Comparison of ENCODE assay signal across 8 cellular contexts in genomic region chr14:74217672-74218448, GRCh38. TPM values are rescaled to one million over a fixed set of nuclear protein-coding genes. Genes with fewer than 3 reads are reported as not detected.
DNase-seq lines count a peak whose midpoint lies in the region; ATAC-seq, FAIRE-seq and TF ChIP-seq lines count a peak whose summit lies in the region.

No MANE protein-coding gene starts in this region.

- 6% methylated on average over 29 of the region's 40 CpGs for WGBS in A549 (ENCODE audit: missing lambda C conversion rate)
- 6% methylated on average over 10 of the region's 40 CpGs for WGBS in K562 (ENCODE audit: insufficient coverage, low coverage, missing lambda C conversion rate)

- H3K4me2 ChIP-seq in A549 (peak overlapping the region; percentile 95), K562 (ENCODE audit: insufficient read depth, low read length) (peak overlapping the region; percentile 61)

- intact Hi-C loops in K562 (cut with micrococcal nuclease), result loop anchor here (2.0 to 10.0 kb wide), 2 partner anchors 33 to 103 kb away; no protein-coding TSS in a partner anchor

- peak overlapping the region in 3 of 5 donors; percentile 33 to 65 (median 47) for H3K4me3 Mint-ChIP-seq in immature natural killer cell

- H3K4me1 ChIP-seq in A549 (no peaks in the 10 kb centered on the region), K562 (replicated peaks in 1 of 2; ENCODE audit: control insufficient read depth in 2 of 2, insufficient read depth in 2 of 2, low read length in 2 of 2) (peaks cover 0 to 14% of the 10 kb centered on the region in 2 experiments; a peak in 3 of 5 replicates)

- no peaks in the 10 kb centered on the region for H3K36me3 ChIP-seq in K562 (ENCODE audit: control insufficient read depth, insufficient read depth, low read length)

- no peak for FAIRE-seq in A549 (lab: Jason Lieb, UNC)
- peak; percentile 70 for FAIRE-seq in GM18507 (lab: Jason Lieb, UNC)
- FAIRE-seq in K562 (lab: Jason Lieb, UNC), result peak; percentile 62

- TF ChIP-seq RAD21 in A549 (conservative IDR thresholded peaks at IDR 0.05 in 1 of 2, IDR thresholded peaks at IDR 0.05 in 1 of 2) (peak; percentile 51 to 52; a peak in 4 of 5 replicates), K562 (CRISPR knock-in tag; conservative IDR thresholded peaks at IDR 0.05 in 1 of 2, IDR thresholded peaks at IDR 0.05 in 1 of 2) (peak in 1 of 2 experiments; percentile 53; a peak in 2 of 4 replicates)

- in situ Hi-C loops in K562 (cut with MboI), result no loop called here

- H3K9me1 ChIP-seq in K562 (ENCODE audit: control insufficient read depth, insufficient read depth, low read length), result no peaks in the 10 kb centered on the region

- H3K27ac Mint-ChIP-seq in immature natural killer cell, result no peak overlapping the region

- TF ChIP-seq EP300 in A549 (IDR thresholded peaks at IDR 0.05) (no peak), K562 (IDR thresholded peaks at IDR 0.05; ENCODE audit: low read length) (no peak)

- CTCF ChIA-PET in A549 (lab: Yijun Ruan, JAX), result interaction anchor here (0.9 to 4.3 kb wide), 19 partner anchors 8 to 261 kb away, joined by 3 to 33 read pairs (median 6); no protein-coding TSS in a partner anchor
- CTCF ChIA-PET in K562 (lab: Yijun Ruan, JAX; ENCODE audit: low intra/inter-chr PET ratio), result interaction anchor here (0.6 to 0.9 kb wide), 2 partner anchors 33 kb away, joined by 3 to 4 read pairs; no protein-coding TSS in a partner anchor

- peaks cover 6% of the 10 kb centered on the region for H4K20me1 ChIP-seq in K562 (replicated peaks; ENCODE audit: control insufficient read depth, insufficient read depth, low read length)

- H3K79me2 ChIP-seq in K562 (ENCODE audit: control insufficient read depth, insufficient read depth, low read length), result no peaks in the 10 kb centered on the region

- H3K4me1 Mint-ChIP-seq in immature natural killer cell, result peaks cover 2 to 5% of the 10 kb centered on the region in 2 donors

- ATAC-seq in A549 (peak; percentile 95 to 98), K562 (peak; percentile 99), HG03460 (IDR thresholded peaks at IDR 0.05; ENCODE audit: unreplicated experiment) (no peak)

- DNase-seq in A549 (ENCODE audit: low read depth in 1 of 2, low spot score in 1 of 2) (peak; percentile 69 to 90), GM18507 (ENCODE audit: extremely low spot score, insufficient read length, low read depth) (peak; percentile 71), NCI-H1694 (lab: John Stamatoyannopoulos, UW) (peak; percentile 80), UCSD-AML1 (lab: John Stamatoyannopoulos, UW; ENCODE audit: unreplicated experiment) (peak; percentile 73), K562 (ENCODE audit: extremely low read depth in 1 of 4, low spot score in 3 of 4) (peak; percentile 78 to 84 (median 80)), immature natural killer cell (peak; percentile 39 to 57 (median 52))
- DNase-seq in stimulated activated CD4-positive, alpha-beta T cell treated with anti-CD3 and anti-CD28 coated beads, Interleukin-15, amount 100 ng/mL, for 24 hours, result peak; percentile 85

- no TSS peak for BruUV-seq in K562 (replicated peaks; lab: Mats Ljungman, UMichigan)

- H3K27ac ChIP-seq in A549 (0 out of 6 replicates have a peak overlapping the region, but pooled peaks of 1 of the 2 experiments have one; percentile 24), K562 (ENCODE audit: extremely low read depth, low read depth, low read length) (no peak overlapping the region)

- H3K9me3 ChIP-seq in A549 (no peaks in the 10 kb centered on the region), K562 (replicated peaks; ENCODE audit: control insufficient read depth, insufficient read depth, low read depth, low read length) (no peaks in the 10 kb centered on the region)

- peak overlapping the region in 1 of 2 experiments; percentile 71; a peak in 2 of 4 replicates for H3K9ac ChIP-seq in K562 (ENCODE audit: insufficient read depth in 1 of 2, low read depth in 2 of 2, low read length in 2 of 2)

- TF ChIP-seq POLR2A in A549 (IDR thresholded peaks at IDR 0.05; ENCODE audit: low read length), result no peak
- no peak for TF ChIP-seq POLR2A in K562 (conservative IDR thresholded peaks at IDR 0.05)

- no peaks in the 10 kb centered on the region for H3K9me3 Mint-ChIP-seq in immature natural killer cell

- TF ChIP-seq CTCF in A549 (IDR thresholded peaks at IDR 0.05) (peak; percentile 82), K562 (IDR thresholded peaks at IDR 0.05 in 2 of 3, conservative IDR thresholded peaks at IDR 0.05 in 1 of 3; ENCODE audit: insufficient read depth in 2 of 3, low read depth in 1 of 3, low read length in 3 of 3) (peak; percentile 73 to 90 (median 85))

- H3K4me3 ChIP-seq in A549, result peak overlapping the region; percentile 36
- peak overlapping the region; percentile 10; the same call in 1 of the 2 replicates for H3K4me3 ChIP-seq in K562

- H3K36me3 Mint-ChIP-seq in immature natural killer cell, result no peaks in the 10 kb centered on the region

- H3K27me3 Mint-ChIP-seq in immature natural killer cell (ENCODE audit: low read depth in 3 of 3), result peaks cover 2 to 11% (median 3%) of the 10 kb centered on the region in 3 donors

- H2AFZ ChIP-seq in K562 (ENCODE audit: low read depth, low read length), result peak overlapping the region; percentile 53; the same call in 1 of the 2 replicates

- peaks cover 2 to 43% of the 10 kb centered on the region in 2 experiments; a peak in 2 of 5 replicates for H3K27me3 ChIP-seq in K562 (ENCODE audit: control insufficient read depth in 2 of 2, insufficient read depth in 2 of 2, low read length in 2 of 2)

- POLR2A ChIA-PET in A549 (lab: Yijun Ruan, JAX) (no interaction called here), K562 (lab: Yijun Ruan, JAX) (no interaction called here)

TF ChIP-seq in A549, 52 proteins besides CTCF, POLR2A, EP300 and RAD21 (continues in another document):
- TF ChIP-seq, protein P1, sequence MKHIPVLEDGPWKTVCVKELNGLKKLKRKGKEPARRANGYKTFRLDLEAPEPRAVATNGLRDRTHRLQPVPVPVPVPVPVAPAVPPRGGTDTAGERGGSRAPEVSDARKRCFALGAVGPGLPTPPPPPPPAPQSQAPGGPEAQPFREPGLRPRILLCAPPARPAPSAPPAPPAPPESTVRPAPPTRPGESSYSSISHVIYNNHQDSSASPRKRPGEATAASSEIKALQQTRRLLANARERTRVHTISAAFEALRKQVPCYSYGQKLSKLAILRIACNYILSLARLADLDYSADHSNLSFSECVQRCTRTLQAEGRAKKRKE (CRISPR knock-in tag; IDR thresholded peaks at IDR 0.05; ENCODE audit: low read depth), result no peak
- no peak for TF ChIP-seq GATA3 (IDR thresholded peaks at IDR 0.05; ENCODE audit: borderline replicate concordance)
- TF ChIP-seq CHD4 (IDR thresholded peaks at IDR 0.05; ENCODE audit: borderline replicate concordance), result no peak
- TF ChIP-seq ZFP36 (IDR thresholded peaks at IDR 0.05; ENCODE audit: borderline replicate concordance, partially characterized antibody), result peak; percentile 78

TF ChIP-seq in K562, 482 proteins besides CTCF, POLR2A, EP300 and RAD21 (continues in another document):
- peak in 1 of 3 experiments; percentile 20 for TF ChIP-seq YY1 (IDR thresholded peaks at IDR 0.05; ENCODE audit: borderline replicate concordance in 1 of 3, control insufficient read depth in 1 of 3, extremely low read depth in 1 of 3, insufficient read depth in 3 of 3, insufficient read length in 1 of 3, insufficient replicate concordance in 2 of 3, low read depth in 1 of 3, low read length in 2 of 3)
- TF ChIP-seq RBM39 (optimal IDR thresholded peaks at IDR 0.05; ENCODE audit: low read depth, low read length), result no peak
- no peak for TF ChIP-seq CBX2 (IDR thresholded peaks at IDR 0.05; ENCODE audit: insufficient read depth, low read length, poor library complexity, severe bottlenecking)
- no peak for TF ChIP-seq ZNF644 (tag; IDR thresholded peaks at IDR 0.05; ENCODE audit: low read depth)
- TF ChIP-seq SAFB (IDR thresholded peaks at IDR 0.05; ENCODE audit: borderline replicate concordance, low read depth, low read length), result peak; percentile 52; the same call in 1 of the 2 replicates
- TF ChIP-seq RBM25 (IDR thresholded peaks at IDR 0.05; ENCODE audit: low read depth, low read length, severe bottlenecking), result peak; percentile 29
- TF ChIP-seq HMGN3 (IDR thresholded peaks at IDR 0.05; ENCODE audit: borderline replicate concordance, extremely low read depth, insufficient read length, low read depth, low read length), result no peak
- no peak for TF ChIP-seq ZNF507 (tag; conservative IDR thresholded peaks at IDR 0.05)
- no peak for TF ChIP-seq SP2 (IDR thresholded peaks at IDR 0.05; ENCODE audit: extremely low read depth, low read depth, low read length, poor library complexity, severe bottlenecking)
- no peak for TF ChIP-seq ZNF165 (CRISPR knock-in tag; IDR thresholded peaks at IDR 0.05; ENCODE audit: borderline replicate concordance)
- no peak for TF ChIP-seq MIER1 (IDR thresholded peaks at IDR 0.05; ENCODE audit: low read depth)
- no peak for TF ChIP-seq ZNF140 (CRISPR knock-in tag; IDR thresholded peaks at IDR 0.05)

RNA-seq across cellular contexts. Expression of gene VSX2, which starts 21.4 kb away (rescaled TPM):
- 0.03 TPM in 1 of 2 replicates, not detected in the other for polyA plus RNA-seq in A549 (2011; rRNA removed)
- not detected in 2 replicates for polyA plus RNA-seq in A549 (2012; cell fraction: cytosol; rRNA removed)
- polyA plus RNA-seq in A549 (2012; cell fraction: nucleus; rRNA removed), result not detected in 2 replicates
- not detected in 3 replicates for polyA plus RNA-seq in A549 (2017; fragmentation: RNase III; extraction: RNeasy Plus Mini Kit Qiagen cat#74134 plus additional on column Dnase treatment)
- not detected in 2 replicates for polyA minus RNA-seq in A549 (2011; rRNA and poly(A)+ RNA removed)
- total RNA-seq in K562 (2011; cell fraction: chromatin; rRNA removed; ENCODE audit: low replicate concordance), result not detected in 2 replicates
- not detected in 2 replicates for total RNA-seq in K562 (2011; cell fraction: nucleolus; rRNA removed)
- not detected in 2 replicates for total RNA-seq in K562 (2011; cell fraction: nucleoplasm; rRNA removed)
- not detected in 2 replicates for total RNA-seq in K562 (2014; rRNA removed)
- not detected in 2 replicates for total RNA-seq in K562 (2014; rRNA removed; fragmentation: Illumina TruSeq; extraction: Trizol)
- total RNA-seq in K562 (2015; rRNA removed; fragmentation: Illumina TruSeq; extraction: Trizol), result not detected in 2 replicates
- 0.04 TPM in 1 of 2 replicates, not detected in the other for total RNA-seq in K562 (2021)
- not detected in 2 replicates for polyA plus RNA-seq in K562 (2011; rRNA removed)
- not detected in 2 replicates for polyA plus RNA-seq in K562 (2011; cell fraction: cytosol; rRNA removed)
- not detected in 2 replicates for polyA plus RNA-seq in K562 (2011; cell fraction: nucleus; rRNA removed)
- polyA plus RNA-seq in K562 (2012), result not detected in 2 replicates
- polyA plus RNA-seq in K562 (2014; fragmentation: Illumina TruSeq; extraction: Trizol), result not detected in 2 replicates
- not detected for polyA plus RNA-seq in K562 (2014; fragmentation: Nextera tagmentation; extraction: Ambion mirVana)
- polyA plus RNA-seq in K562 (2014; rRNA removed), result not detected in 2 replicates
- not detected in 2 replicates for polyA minus RNA-seq in K562 (2011; rRNA and poly(A)+ RNA removed)
- polyA minus RNA-seq in K562 (2011; cell fraction: cytosol; rRNA and poly(A)+ RNA removed), result not detected in 2 replicates
- polyA minus RNA-seq in K562 (2011; cell fraction: nucleus; rRNA and poly(A)+ RNA removed), result not detected in 2 replicates
- not detected for polyA plus RNA-seq in immature natural killer cell

Comparison
In these comparisons a context has a peak if more than half of its experiments do, and no peak if none do; other contexts are left out.
1. Of the 35 proteins assayed by ChIP-seq in both K562 and A549: peak only in K562: none; only in A549: MAX; in both: CTCF, E2F6, SMC3 and ZFP36; in neither: 27; mixed calls (peak in some experiments, not most) for 3.